28 cellular contexts compared by ENCODE assay signal in the genomic region with DNA sequence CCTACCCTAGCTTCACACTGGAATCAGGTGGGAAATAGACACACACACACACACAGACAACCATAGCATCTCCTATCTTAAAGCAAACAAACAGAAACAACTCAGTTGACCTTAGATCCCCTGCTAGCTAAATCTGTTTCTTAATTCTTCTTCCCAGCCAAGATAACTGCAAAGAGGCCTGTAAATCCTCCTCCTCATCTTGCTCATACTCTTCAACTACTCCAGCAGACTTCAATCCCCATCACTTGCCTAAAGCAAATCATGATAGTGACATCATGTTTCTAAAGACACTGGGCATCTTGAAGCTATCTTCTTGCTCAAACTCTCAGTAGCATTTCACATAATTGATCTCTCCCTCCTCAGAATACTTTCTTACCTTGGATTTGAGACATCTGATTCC.
"Had no signal": no experiment of that assay in that cellular context is flagged by ENCODE, and none has a peak within 500 bp of the region (broad histone marks: within the 10 kb centered on the region; RNA-seq: fewer than 3 reads in every experiment).

No MANE protein-coding gene starts in this region.

- H3K9me3 ChIP-seq: adrenal gland, body of pancreas had no signal

- H3K27me3 ChIP-seq: adrenal gland, body of pancreas had no signal

- H3K36me3 ChIP-seq: adrenal gland had no signal

- ATAC-seq: activated CD8-positive, alpha-beta T cell treated with anti-CD3 and anti-CD28 coated beads, Interleukin-2, amount 10 ng/mL, durations not matched to agents 7 days and 5 days; body of pancreas; K562; PC-3; T-helper 17 cell; WTC11 had no signal

- H3K4me1 ChIP-seq: body of pancreas had no signal

- FAIRE-seq: bronchial epithelial cell, K562, RCC 7860 had no signal

- H3K27ac ChIP-seq: body of pancreas had no signal

- H3K4me3 ChIP-seq: adrenal gland, body of pancreas, K562 had no signal

- DNase-seq: activated CD4-positive, alpha-beta T cell treated with anti-CD3 and anti-CD28 coated beads for 48 hours; activated CD4-positive, alpha-beta T cell treated with anti-CD3 and anti-CD28 coated beads, Interleukin-2, amount 50 U/mL, for 4 hours; activated CD4-positive, CD25-positive, alpha-beta regulatory T cell treated with anti-CD3 and anti-CD28 coated beads, Interleukin-2, amount 50 U/mL, for 72 hours; activated CD8-positive, alpha-beta memory T cell treated with anti-CD3 and anti-CD28 coated beads, Interleukin-2, amount 50 U/mL, for 48 hours; activated CD8-positive, alpha-beta T cell treated with anti-CD3 and anti-CD28 coated beads, Interleukin-2, amount 10 ng/mL, durations not matched to agents 7 days and 5 days; activated naive CD4-positive, alpha-beta T cell treated with anti-CD3 and anti-CD28 coated beads, Interleukin-2, amount 50 U/mL, for 16 hours; activated naive CD8-positive, alpha-beta T cell treated with anti-CD3 and anti-CD28 coated beads, Interleukin-2, amount 10 ng/mL, durations not matched to agents 7 days and 5 days; activated T-cell treated with anti-CD3 and anti-CD28 coated beads, Interleukin-2, amount 50 U/mL, for 1 hour; adrenal gland; aorta; body of pancreas; Karpas-422; MM.1S; NCI-H1105; NCI-H146; NCI-H1930; NCI-H2171 treated with DMSO at 0.1 percent for 48 hours; NCI-H345; NCI-H510A; NCI-H526 treated with DMSO at 0.1 percent for 48 hours; PC-3; SHP77 treated with DMSO at 0.1 percent for 48 hours; T-helper 17 cell; T-helper 9 cell had no signal
